Comparison of ENCODE assay signal across 18 cellular contexts in genomic region chr1:178954937-178955336, GRCh38.
DNase-seq lines count a peak whose midpoint lies in the region; ATAC-seq and TF ChIP-seq lines count a peak whose summit lies in the region.
"Had no signal": no experiment of that assay in that cellular context is flagged by ENCODE, and none has a peak within 500 bp of the region (broad histone marks: within the 10 kb centered on the region; RNA-seq: fewer than 3 reads in every experiment).

No MANE protein-coding gene starts in this region.

- H3K79me2 ChIP-seq in GM23248 (ENCODE audit: insufficient read depth) (no peaks in the 10 kb centered on the region), trophoblast cell (ENCODE audit: control insufficient read depth, insufficient read depth, low read length, poor library complexity) (no peaks in the 10 kb centered on the region)

- H2BK15ac ChIP-seq in IMR-90 (ENCODE audit: low read depth, low read length), result no peak overlapping the region

- H3K9me3 ChIP-seq in GM23248 (ENCODE audit: low read depth), result no peaks in the 10 kb centered on the region
- no peaks in the 10 kb centered on the region for H3K9me3 ChIP-seq in IMR-90 (ENCODE audit: control insufficient read depth, insufficient read depth, low read length)
- H3K9me3 ChIP-seq in transverse colon, result no peaks in the 10 kb centered on the region
- H3K9me3 ChIP-seq in trophoblast cell (ENCODE audit: insufficient read depth, low read depth, low read length), result peaks cover 6% of the 10 kb centered on the region
- H3K9me3 ChIP-seq: HAP-1 had no signal

- peaks cover 4% of the 10 kb centered on the region; the same call in 1 of the 2 replicates for H3K4me1 ChIP-seq in GM23248 (ENCODE audit: insufficient read depth)
- H3K4me1 ChIP-seq in IMR-90 (ENCODE audit: control insufficient read depth, insufficient read depth, low read length), result peaks cover 3% of the 10 kb centered on the region; the same call in 1 of the 2 replicates
- peaks cover 22% of the 10 kb centered on the region for H3K4me1 ChIP-seq in rectal smooth muscle tissue (ENCODE audit: control insufficient read depth, insufficient read depth, low read length)
- peaks cover 0 to 24% (median 1%) of the 10 kb centered on the region in 4 donors for H3K4me1 ChIP-seq in transverse colon
- H3K4me1 ChIP-seq in trophoblast cell (ENCODE audit: control insufficient read depth in 1 of 2, insufficient read depth in 2 of 2, low read length in 2 of 2), result no peaks in the 10 kb centered on the region
- H3K4me1 ChIP-seq: HAP-1 had no signal

- H3K79me1 ChIP-seq in IMR-90 (ENCODE audit: low read depth in 1 of 2, low read length in 2 of 2), result no peaks in the 10 kb centered on the region
- H3K79me1 ChIP-seq in trophoblast cell (ENCODE audit: low read length), result no peaks in the 10 kb centered on the region

- TF ChIP-seq POLR2A in IMR-90 (IDR thresholded peaks at IDR 0.05; ENCODE audit: low read depth, low read length) (no peak), transverse colon (IDR thresholded peaks at IDR 0.05) (no peak)

- no peak for TF ChIP-seq EP300 in transverse colon (IDR thresholded peaks at IDR 0.05; ENCODE audit: low read depth)

- H3K14ac ChIP-seq in IMR-90 (replicated peaks; ENCODE audit: low read depth, low read length) (no peak overlapping the region), trophoblast cell (ENCODE audit: low read length) (no peak overlapping the region)

- H4K20me1 ChIP-seq in GM23248 (ENCODE audit: insufficient read depth) (no peaks in the 10 kb centered on the region), IMR-90 (ENCODE audit: insufficient read depth, low read length) (no peaks in the 10 kb centered on the region)

- no peak overlapping the region for H4K91ac ChIP-seq in IMR-90 (ENCODE audit: insufficient read depth, low read depth, low read length)
- H4K91ac ChIP-seq in trophoblast cell (ENCODE audit: low read depth, low read length), result no peak overlapping the region

- no peak overlapping the region for H2BK20ac ChIP-seq in IMR-90 (ENCODE audit: low read depth, low read length)

- no peaks in the 10 kb centered on the region for H3K9me2 ChIP-seq in GM23248 (ENCODE audit: insufficient read depth)

- H3K27ac ChIP-seq in GM23248 (no peak overlapping the region), IMR-90 (ENCODE audit: insufficient read depth, low read length) (no peak overlapping the region), rectal smooth muscle tissue (ENCODE audit: low read depth, low read length) (peak overlapping the region; percentile 14), transverse colon (peak overlapping the region in 3 of 4 donors; percentile 31 to 41 (median 36)), trophoblast cell (ENCODE audit: low read depth, low read length) (no peak overlapping the region)

- H3K4me3 ChIP-seq in GM23248, result no peak overlapping the region
- no peak overlapping the region for H3K4me3 ChIP-seq in IMR-90 (ENCODE audit: insufficient read depth, low read depth, low read length)
- H3K4me3 ChIP-seq in rectal smooth muscle tissue (ENCODE audit: low read length), result no peak overlapping the region
- H3K4me3 ChIP-seq in transverse colon, result no peak overlapping the region
- H3K4me3 ChIP-seq in trophoblast cell (ENCODE audit: low read depth, low read length), result no peak overlapping the region
- H3K4me3 ChIP-seq: HAP-1 had no signal

- H3K18ac ChIP-seq in IMR-90 (ENCODE audit: low read depth, low read length) (no peak overlapping the region), trophoblast cell (ENCODE audit: low read length) (no peak overlapping the region)

- H3K4ac ChIP-seq in IMR-90 (ENCODE audit: low read depth, low read length), result 0 out of 2 replicates have a peak overlapping the region, but pooled peaks have one; percentile 5
- no peak overlapping the region for H3K4ac ChIP-seq in trophoblast cell (ENCODE audit: low read depth, low read length)

- H3K27me3 ChIP-seq in GM23248 (replicated peaks; ENCODE audit: insufficient read depth), result no peaks in the 10 kb centered on the region
- H3K27me3 ChIP-seq in IMR-90 (ENCODE audit: control insufficient read depth, insufficient read depth, low read length), result peaks cover 24% of the 10 kb centered on the region
- H3K27me3 ChIP-seq in rectal smooth muscle tissue (ENCODE audit: control insufficient read depth, insufficient read depth, low read length), result no peaks in the 10 kb centered on the region
- H3K27me3 ChIP-seq in transverse colon, result no peaks in the 10 kb centered on the region
- H3K27me3 ChIP-seq in trophoblast cell (ENCODE audit: insufficient read depth, low read length), result no peaks in the 10 kb centered on the region

- H2BK5ac ChIP-seq in IMR-90 (ENCODE audit: low read depth, low read length, poor library complexity, severe bottlenecking) (no peak overlapping the region), trophoblast cell (ENCODE audit: low read depth, low read length, poor library complexity) (no peak overlapping the region)

- intact Hi-C loops in IMR-90 (cut with micrococcal nuclease) (no loop called here), transverse colon (cut with DNase I; ENCODE audit: low total_unique reads) (no loop called here)

- no peak overlapping the region for H3K9ac ChIP-seq in GM23248
- H3K9ac ChIP-seq in IMR-90 (ENCODE audit: low read depth, low read length), result no peak overlapping the region
- no peak overlapping the region for H3K9ac ChIP-seq in rectal smooth muscle tissue (ENCODE audit: low read length)
- H3K9ac ChIP-seq in trophoblast cell (ENCODE audit: low read length), result no peak overlapping the region

- dilution Hi-C loops in IMR-90 (cut with HindIII; ENCODE audit: low sequenced_read_pairs, unreplicated experiment), result no loop called here

- H2BK120ac ChIP-seq in IMR-90 (ENCODE audit: low read depth, low read length) (no peak overlapping the region), trophoblast cell (ENCODE audit: insufficient read depth, low read length, poor library complexity) (no peak overlapping the region)

- no peak overlapping the region for H3K4me2 ChIP-seq in GM23248 (ENCODE audit: unreplicated experiment)
- no peak overlapping the region for H3K4me2 ChIP-seq in IMR-90 (ENCODE audit: low read depth, low read length)
- no peak overlapping the region for H3K4me2 ChIP-seq in trophoblast cell (ENCODE audit: low read length)

- no TSS peak for BruUV-seq in IMR-90 (replicated peaks; lab: Mats Ljungman, UMichigan)

- CTCF ChIA-PET in IMR-90 (lab: Yijun Ruan, JAX), result no interaction called here

- no peak for TF ChIP-seq CTCF in IMR-90 (conservative IDR thresholded peaks at IDR 0.05; ENCODE audit: low read depth, low read length)
- no peak for TF ChIP-seq CTCF in transverse colon (IDR thresholded peaks at IDR 0.05)

- WGBS in GM23248 (ENCODE audit: low coverage in 1 of 2, low lambda C conversion rate in 2 of 2, missing lambda C conversion rate in 2 of 2), 2 experiments, result 78 to 79% methylated on average over 6 of the region's 6 CpGs
- WGBS in IMR-90 (ENCODE audit: extremely low coverage in 2 of 2, insufficient read length in 1 of 2), 2 experiments, result no CpG with 5 or more reads among the region's 6 CpGs
- WGBS in transverse colon (ENCODE audit: low coverage in 1 of 2), 2 donors, result 57 to 63% methylated on average over 2 to 6 of the region's 6 CpGs
- WGBS in trophoblast cell (ENCODE audit: extremely low coverage, insufficient coverage, insufficient read length), result no CpG with 5 or more reads among the region's 6 CpGs

- H2AK5ac ChIP-seq in IMR-90 (ENCODE audit: low read depth, low read length) (no peak overlapping the region), trophoblast cell (ENCODE audit: low read length) (no peak overlapping the region)

- H2BK12ac ChIP-seq in trophoblast cell (ENCODE audit: low read length), result no peak overlapping the region

- H4K8ac ChIP-seq in IMR-90 (ENCODE audit: low read depth in 2 of 2, low read length in 2 of 2) (no peak overlapping the region), trophoblast cell (ENCODE audit: low read depth, low read length) (no peak overlapping the region)

- in situ Hi-C loops in GM23248 (cut with MboI), result no loop called here
- in situ Hi-C loops in IMR-90 (cut with MboI; ENCODE audit: low sequenced_read_pairs), result no loop called here
- in situ Hi-C loops in transverse colon (cut with MboI; ENCODE audit: low pct_ligation_motif_present in 1 of 4, low pct_unique_long_range_greater_than_20kb in 1 of 4, low sequenced_read_pairs in 3 of 4), result no loop called here

- H3K36me3 ChIP-seq in GM23248 (ENCODE audit: low read depth) (no peaks in the 10 kb centered on the region), IMR-90 (ENCODE audit: control insufficient read depth, insufficient read depth, low read length) (no peaks in the 10 kb centered on the region), rectal smooth muscle tissue (ENCODE audit: control insufficient read depth, insufficient read depth, low read length) (no peaks in the 10 kb centered on the region), transverse colon (no peaks in the 10 kb centered on the region), trophoblast cell (ENCODE audit: control insufficient read depth in 1 of 2, insufficient read depth in 2 of 2, low read length in 2 of 2) (no peaks in the 10 kb centered on the region)
- H3K36me3 ChIP-seq: HAP-1 had no signal

- H2AK9ac ChIP-seq in IMR-90 (replicated peaks; ENCODE audit: low read depth, low read length, poor library complexity), result no peak overlapping the region

- H3K56ac ChIP-seq in IMR-90 (ENCODE audit: extremely low read depth, insufficient read depth, low read length), result no peak overlapping the region

- no peak overlapping the region for H3K23ac ChIP-seq in IMR-90 (ENCODE audit: low read depth, low read length)
- H3K23ac ChIP-seq in trophoblast cell (ENCODE audit: low read length), result no peak overlapping the region

- H3F3A ChIP-seq in GM23248 (ENCODE audit: insufficient read depth), result 0 out of 2 replicates have a peak, but pooled peaks cover 5% of the 10 kb centered on the region

- ATAC-seq in IMR-90 (ENCODE audit: low read depth), result peak; percentile 30

- no peak overlapping the region for H4K12ac ChIP-seq in trophoblast cell (ENCODE audit: low read depth, low read length)

- no peak overlapping the region for H4K5ac ChIP-seq in IMR-90 (ENCODE audit: low read depth, low read length)

- DNase-seq in GM23248 (no peak), IMR-90 (no peak), transverse colon (no peak), NCI-H146 (lab: John Stamatoyannopoulos, UW) (no peak), trophoblast cell (no peak)
- no peak for DNase-seq in stimulated activated CD8-positive, alpha-beta memory T cell treated with anti-CD3 and anti-CD28 coated beads, Interleukin-4, amount 100 ng/mL, for 48 hours
- DNase-seq in activated T-cell treated with anti-CD3 and anti-CD28 coated beads, Interleukin-2, amount 50 U/mL, for 48 hours, result no peak
- DNase-seq: C1 segment of cervical spinal cord; Calu3; CD4-positive, alpha-beta memory T cell; COR-L47; DMS53; DMS79 treated with DMSO at 0.1 percent for 48 hours; GF-D8; GOT3; HFFc6 had no signal

- H3K9me1 ChIP-seq in IMR-90 (ENCODE audit: insufficient read depth, low read length), result no peaks in the 10 kb centered on the region

- no peak for TF ChIP-seq RAD21 in IMR-90 (IDR thresholded peaks at IDR 0.05; ENCODE audit: low read length)

- H2AFZ ChIP-seq in GM23248 (peak overlapping the region; percentile 46; the same call in 1 of the 2 replicates), IMR-90 (replicated peaks; ENCODE audit: low read length, poor library complexity) (no peak overlapping the region), trophoblast cell (ENCODE audit: insufficient read depth, low read length, poor library complexity) (no peak overlapping the region)

- POLR2A ChIA-PET in IMR-90 (lab: Charles Lee; ENCODE audit: unreplicated experiment), result no interaction called here

Comparison
In these comparisons a context has a peak if more than half of its experiments do, and no peak if none do; other contexts are left out.
1. H3K27ac ChIP-seq: peak in rectal smooth muscle tissue (single experiment) and transverse colon (3 of 4); none in GM23248 (single experiment), IMR-90 (single experiment) and trophoblast cell (single experiment).